In genomic region chr20:17500826-17501225, GRCh38 we compare ENCODE assay signal across 24 cellular contexts.
"Had no signal": no experiment of that assay in that cellular context is flagged by ENCODE, and none has a peak within 500 bp of the region (broad histone marks: within the 10 kb centered on the region; RNA-seq: fewer than 3 reads in every experiment).

No MANE protein-coding gene starts in this region.

- H3K36me3 ChIP-seq: adrenal gland, pancreas, right atrium auricular region, uterus had no signal

- H3K27me3 Mint-ChIP-seq: activated CD4-positive, alpha-beta T cell treated with anti-CD3 and anti-CD28 coated beads for 36 hours; activated naive CD8-positive, alpha-beta T cell treated with anti-CD3 and anti-CD28 coated beads for 36 hours had no signal

- H3K27ac Mint-ChIP-seq: activated CD4-positive, alpha-beta T cell treated with anti-CD3 and anti-CD28 coated beads for 36 hours; activated naive CD4-positive, alpha-beta T cell treated with anti-CD3 and anti-CD28 coated beads for 36 hours; activated naive CD8-positive, alpha-beta T cell treated with anti-CD3 and anti-CD28 coated beads for 36 hours; activated T-cell treated with anti-CD3 and anti-CD28 coated beads, Interleukin-2, amount 50 U/mL, for 72 hours; nephron progenitor cell; T-helper 2 cell treated with Interferon-gamma antibody and Interleukin-4, amounts not matched to agents 5 μg/mL and 100 μg/mL, for 36 hours had no signal

- H3K9me3 ChIP-seq: adrenal gland, body of pancreas, pancreas, right atrium auricular region, testis, uterus had no signal

- DNase-seq: activated CD4-positive, alpha-beta T cell treated with anti-CD3 and anti-CD28 coated beads for 36 hours; activated CD4-positive, alpha-beta T cell treated with anti-CD3 and anti-CD28 coated beads, Interleukin-2, amount 50 U/mL, for 48 hours; activated CD4-positive, CD25-positive, alpha-beta regulatory T cell; activated naive CD4-positive, alpha-beta T cell treated with anti-CD3 and anti-CD28 coated beads for 36 hours; activated naive CD8-positive, alpha-beta T cell treated with anti-CD3 and anti-CD28 coated beads for 36 hours; activated T-cell treated with anti-CD3 and anti-CD28 coated beads for 4 hours; activated T-cell treated with anti-CD3 and anti-CD28 coated beads, Interleukin-2, amount 50 U/mL, for 72 hours; adrenal gland; aorta; body of pancreas; caudate nucleus; left ventricle myocardium superior; naive B cell; nephron progenitor cell; pancreas; stimulated activated CD4-positive, alpha-beta T cell treated with anti-CD3 and anti-CD28 coated beads, Interleukin-2, amount 100 ng/mL, for 48 hours; stimulated activated naive CD8-positive, alpha-beta T cell treated with anti-CD3 and anti-CD28 coated beads, Interleukin-15, Interleukin-2, amounts not matched to agents 100 U/mL and 50 U/mL, for 24 hours; T-helper 1 cell; testis; trophoblast cell; uterus had no signal

- H3K36me3 Mint-ChIP-seq: activated naive CD8-positive, alpha-beta T cell treated with anti-CD3 and anti-CD28 coated beads for 36 hours; naive B cell had no signal

- H3K4me1 ChIP-seq: pancreas, uterus had no signal

- ATAC-seq: activated CD4-positive, alpha-beta T cell treated with anti-CD3 and anti-CD28 coated beads for 36 hours; activated T-cell treated with anti-CD3 and anti-CD28 coated beads, Interleukin-2, amount 50 U/mL, for 72 hours; body of pancreas; left ventricle myocardium superior; pancreas; stimulated activated naive CD8-positive, alpha-beta T cell treated with anti-CD3 and anti-CD28 coated beads, Interleukin-15, Interleukin-2, amounts not matched to agents 100 U/mL and 50 U/mL, for 24 hours had no signal

- H3K4me3 ChIP-seq: adrenal gland, body of pancreas, pancreas, right atrium auricular region, testis, uterus had no signal

- H3K27ac ChIP-seq: adrenal gland, body of pancreas, epithelial cell of prostate, pancreas, right atrium auricular region, testis, uterus had no signal

- H3K4me3 Mint-ChIP-seq: activated CD4-positive, alpha-beta T cell treated with anti-CD3 and anti-CD28 coated beads for 36 hours; activated naive CD4-positive, alpha-beta T cell treated with anti-CD3 and anti-CD28 coated beads for 36 hours; activated naive CD8-positive, alpha-beta T cell treated with anti-CD3 and anti-CD28 coated beads for 36 hours; activated T-cell treated with anti-CD3 and anti-CD28 coated beads, Interleukin-2, amount 50 U/mL, for 72 hours; naive B cell; nephron progenitor cell; T-helper 2 cell treated with Interferon-gamma antibody and Interleukin-4, amounts not matched to agents 5 μg/mL and 100 μg/mL, for 36 hours had no signal

- H3K9me3 Mint-ChIP-seq: activated naive CD4-positive, alpha-beta T cell treated with anti-CD3 and anti-CD28 coated beads for 36 hours; activated naive CD8-positive, alpha-beta T cell treated with anti-CD3 and anti-CD28 coated beads for 36 hours; activated T-cell treated with anti-CD3 and anti-CD28 coated beads, Interleukin-2, amount 50 U/mL, for 72 hours; naive B cell; nephron progenitor cell; T-helper 2 cell treated with Interferon-gamma antibody and Interleukin-4, amounts not matched to agents 5 μg/mL and 100 μg/mL, for 36 hours had no signal

- H3K27me3 ChIP-seq: adrenal gland, body of pancreas, pancreas, right atrium auricular region, testis, uterus had no signal
